21 cellular contexts compared by ENCODE assay signal in the genomic region with DNA sequence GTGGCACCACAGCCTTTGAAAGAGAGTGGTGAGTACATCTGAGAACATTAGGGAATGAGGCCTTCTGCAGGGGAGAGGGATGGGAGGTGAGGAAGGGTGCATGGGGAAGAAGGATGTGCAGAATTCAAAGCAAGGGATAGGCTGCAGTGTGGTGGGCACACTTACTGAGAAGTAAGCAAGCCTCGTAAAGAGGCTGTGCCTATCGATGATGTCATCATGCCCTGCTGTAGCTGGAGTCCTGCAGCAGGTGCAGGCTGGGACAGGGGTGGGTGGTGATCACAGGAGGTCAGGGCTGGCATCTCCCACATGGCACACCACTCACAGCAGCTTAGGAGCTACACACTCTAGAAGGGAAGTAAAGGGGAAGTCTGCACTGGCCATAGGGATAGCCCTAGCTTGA. TPM values are rescaled to one million over a fixed set of nuclear protein-coding genes. Genes with fewer than 3 reads are reported as not detected.
DNase-seq lines count a peak whose midpoint lies in the region; ATAC-seq, FAIRE-seq and TF ChIP-seq lines count a peak whose summit lies in the region.
"Had no signal": no experiment of that assay in that cellular context is flagged by ENCODE, and none has a peak within 500 bp of the region (broad histone marks: within the 10 kb centered on the region; RNA-seq: fewer than 3 reads in every experiment).

No MANE protein-coding gene starts in this region.

- no peak for TF ChIP-seq EP300 in HepG2 (IDR thresholded peaks at IDR 0.05; ENCODE audit: low read depth in 2 of 2, low read length in 2 of 2)
- no peak for TF ChIP-seq EP300 in HepG2 (CRISPR knock-in tag; IDR thresholded peaks at IDR 0.05; ENCODE audit: borderline replicate concordance)
- no peak for TF ChIP-seq EP300 in K562 (IDR thresholded peaks at IDR 0.05; ENCODE audit: low read length)
- TF ChIP-seq EP300 in upper lobe of left lung (IDR thresholded peaks at IDR 0.05) = no peak

- H3K36me3 ChIP-seq in HepG2 (replicated peaks in 1 of 2; ENCODE audit: control insufficient read depth in 1 of 2, insufficient read depth in 2 of 2, low read length in 2 of 2) = peaks cover 5 to 18% of the 10 kb centered on the region in 2 experiments; a peak in 4 of 5 replicates
- peaks cover 0 to 12% (median 7%) of the 10 kb centered on the region in 4 donors for H3K36me3 ChIP-seq in right lobe of liver
- H3K36me3 ChIP-seq in K562 (ENCODE audit: control insufficient read depth, insufficient read depth, low read length) = no peaks in the 10 kb centered on the region
- peaks cover 0 to 70% (median 37%) of the 10 kb centered on the region in 4 donors for H3K36me3 ChIP-seq in upper lobe of left lung

- H3K9me3 ChIP-seq in HepG2 (ENCODE audit: low read length) (0 out of 2 replicates have a peak, but pooled peaks cover 7% of the 10 kb centered on the region), right lobe of liver (peaks cover 0 to 5% (median 0%) of the 10 kb centered on the region in 4 donors), K562 (replicated peaks; ENCODE audit: control insufficient read depth, insufficient read depth, low read depth, low read length) (no peaks in the 10 kb centered on the region), upper lobe of left lung (peaks cover 0 to 12% (median 7%) of the 10 kb centered on the region in 4 donors)
- H3K9me3 ChIP-seq: Caco-2 had no signal

- TF ChIP-seq CTCF in HepG2 (CRISPR knock-in tag; IDR thresholded peaks at IDR 0.05) = no peak
- TF ChIP-seq CTCF in right lobe of liver (IDR thresholded peaks at IDR 0.05) = no peak
- TF ChIP-seq CTCF in K562 (IDR thresholded peaks at IDR 0.05 in 2 of 3, conservative IDR thresholded peaks at IDR 0.05 in 1 of 3; ENCODE audit: insufficient read depth in 2 of 3, low read depth in 1 of 3, low read length in 3 of 3) = no peak
- no peak for TF ChIP-seq CTCF in upper lobe of left lung (IDR thresholded peaks at IDR 0.05)

- H4K20me1 ChIP-seq in HepG2 (ENCODE audit: insufficient read depth, low read length) = no peaks in the 10 kb centered on the region
- no peaks in the 10 kb centered on the region for H4K20me1 ChIP-seq in K562 (replicated peaks; ENCODE audit: control insufficient read depth, insufficient read depth, low read length)
- H4K20me1 ChIP-seq: BLaER1 treated with 17β-estradiol and CSF1 and Interleukin-3, amounts not matched to agents 10 nM and 100 nM had no signal

- no peaks in the 10 kb centered on the region for H3K79me2 ChIP-seq in HepG2 (ENCODE audit: insufficient read depth, low read length)
- H3K79me2 ChIP-seq in K562 (ENCODE audit: control insufficient read depth, insufficient read depth, low read length) = no peaks in the 10 kb centered on the region

- DNase-seq in HepG2 (ENCODE audit: low spot score) (no peak), right lobe of liver (no peak), K562 (ENCODE audit: extremely low read depth in 1 of 4, low spot score in 3 of 4) (no peak), upper lobe of left lung (no peak), left lobe of liver (ENCODE audit: low spot score) (no peak)
- no peak for DNase-seq in activated CD4-positive, alpha-beta T cell treated with anti-CD3 and anti-CD28 coated beads for 48 hours
- DNase-seq: Caco-2; Calu3; CD4-positive, alpha-beta T cell; CD8-positive, alpha-beta T cell; DMS79 treated with DMSO at 0.1 percent for 48 hours; GF-D8 had no signal

- TF ChIP-seq RAD21 in HepG2 (CRISPR knock-in tag; IDR thresholded peaks at IDR 0.05) (no peak), K562 (CRISPR knock-in tag; conservative IDR thresholded peaks at IDR 0.05 in 1 of 2, IDR thresholded peaks at IDR 0.05 in 1 of 2) (no peak)

- FAIRE-seq in HepG2 (lab: Jason Lieb, UNC) (no peak), K562 (lab: Jason Lieb, UNC) (no peak)
- FAIRE-seq: A549, D721Med, G401.6, GM12892, GM18507 had no signal

- CTCF ChIA-PET in HepG2 (lab: Yijun Ruan, JAX; ENCODE audit: low intra/inter-chr PET ratio, low total read pairs) = no interaction called here
- CTCF ChIA-PET in K562 (lab: Yijun Ruan, JAX; ENCODE audit: low intra/inter-chr PET ratio) = no interaction called here

- H3K4me1 ChIP-seq in HepG2 (ENCODE audit: insufficient read depth, low read length) (no peaks in the 10 kb centered on the region), right lobe of liver (no peaks in the 10 kb centered on the region), K562 (replicated peaks in 1 of 2; ENCODE audit: control insufficient read depth in 2 of 2, insufficient read depth in 2 of 2, low read length in 2 of 2) (no peaks in the 10 kb centered on the region), upper lobe of left lung (no peaks in the 10 kb centered on the region)
- H3K4me1 ChIP-seq: A549; BLaER1 treated with 17β-estradiol and CSF1 and Interleukin-3, amounts not matched to agents 10 nM and 100 nM; Caco-2 had no signal

- intact Hi-C loops in HepG2 (cut with micrococcal nuclease; ENCODE audit: unreplicated experiment) = no loop called here
- intact Hi-C loops in right lobe of liver (cut with DNase I) = no loop called here
- intact Hi-C loops in K562 (cut with micrococcal nuclease) = no loop called here

- POLR2A ChIA-PET in HepG2 (lab: Yijun Ruan, JAX) (no interaction called here), K562 (lab: Yijun Ruan, JAX) (interaction anchor here (0.6 to 0.9 kb wide), 4 partner anchors 18 to 627 kb away, joined by 3 to 6 read pairs (median 3); no protein-coding TSS in a partner anchor)

- H3K27ac ChIP-seq in HepG2 (ENCODE audit: extremely low read length, insufficient read depth, low read length) = no peak overlapping the region
- no peak overlapping the region for H3K27ac ChIP-seq in right lobe of liver
- no peak overlapping the region for H3K27ac ChIP-seq in K562 (ENCODE audit: extremely low read depth, low read depth, low read length)
- no peak overlapping the region for H3K27ac ChIP-seq in upper lobe of left lung
- H3K27ac ChIP-seq: 22Rv1; A549; BLaER1 treated with 17β-estradiol and CSF1 and Interleukin-3, amounts not matched to agents 10 nM and 100 nM; C4-2B had no signal

- no peaks in the 10 kb centered on the region; a peak in 1 of 5 replicates for H3K27me3 ChIP-seq in HepG2 (ENCODE audit: control insufficient read depth in 1 of 2, insufficient read depth in 2 of 2, low read length in 2 of 2)
- H3K27me3 ChIP-seq in right lobe of liver = no peaks in the 10 kb centered on the region
- no peaks in the 10 kb centered on the region for H3K27me3 ChIP-seq in K562 (ENCODE audit: control insufficient read depth in 2 of 2, insufficient read depth in 2 of 2, low read length in 2 of 2)
- H3K27me3 ChIP-seq in upper lobe of left lung = no peaks in the 10 kb centered on the region
- H3K27me3 ChIP-seq: BLaER1 treated with 17β-estradiol and CSF1 and Interleukin-3, amounts not matched to agents 10 nM and 100 nM had no signal

- H2AFZ ChIP-seq in HepG2 (ENCODE audit: low read length) = no peak overlapping the region
- H2AFZ ChIP-seq in K562 (ENCODE audit: low read depth, low read length) = no peak overlapping the region

- no TSS peak for BruUV-seq in HepG2 (replicated peaks; lab: Mats Ljungman, UMichigan)
- no TSS peak for BruUV-seq in K562 (replicated peaks; lab: Mats Ljungman, UMichigan)

- no peak for ATAC-seq in HepG2
- no peak for ATAC-seq in right lobe of liver
- ATAC-seq in K562 = no peak
- ATAC-seq in upper lobe of left lung (ENCODE audit: low FRiP score in 2 of 2) = peak; percentile 23 to 34
- no peak for ATAC-seq in GM21723 (IDR thresholded peaks at IDR 0.05; ENCODE audit: unreplicated experiment)
- no peak for ATAC-seq in left lobe of liver
- ATAC-seq: A549; CD8-positive, alpha-beta T cell had no signal

- no peaks in the 10 kb centered on the region for H3K9me1 ChIP-seq in K562 (ENCODE audit: control insufficient read depth, insufficient read depth, low read length)

- in situ Hi-C loops in HepG2 (cut with HindIII; ENCODE audit: extremely low pct_ligation_motif_present, low pct_unique_long_range_greater_than_20kb) = no loop called here
- in situ Hi-C loops in K562 (cut with MboI) = no loop called here

- H3K9ac ChIP-seq in HepG2 (ENCODE audit: insufficient read depth, low read depth, low read length) (no peak overlapping the region), K562 (ENCODE audit: insufficient read depth in 1 of 2, low read depth in 2 of 2, low read length in 2 of 2) (no peak overlapping the region)
- H3K9ac ChIP-seq: BLaER1 treated with 17β-estradiol and CSF1 and Interleukin-3, amounts not matched to agents 10 nM and 100 nM had no signal

- H3K4me2 ChIP-seq in HepG2 (ENCODE audit: low read depth, low read length) = no peak overlapping the region
- H3K4me2 ChIP-seq in K562 (ENCODE audit: insufficient read depth, low read length) = no peak overlapping the region
- H3K4me2 ChIP-seq: A549; BLaER1 treated with 17β-estradiol and CSF1 and Interleukin-3, amounts not matched to agents 10 nM and 100 nM had no signal

- H3K4me3 ChIP-seq in HepG2 (replicated peaks in 1 of 3; ENCODE audit: insufficient read depth in 1 of 3, low read depth in 2 of 3, low read length in 3 of 3) (no peak overlapping the region), right lobe of liver (no peak overlapping the region), K562 (no peak overlapping the region), upper lobe of left lung (no peak overlapping the region)
- H3K4me3 ChIP-seq: A549; BLaER1 treated with 17β-estradiol and CSF1 and Interleukin-3, amounts not matched to agents 10 nM and 100 nM had no signal

- 100% methylated on average over 2 of the region's 2 CpGs for WGBS in HepG2 (ENCODE audit: low lambda C conversion rate)
- WGBS in right lobe of liver (ENCODE audit: insufficient coverage, low coverage, low lambda C conversion rate, missing lambda C conversion rate) = 100% methylated on average over 2 of the region's 2 CpGs
- WGBS in K562 (ENCODE audit: insufficient coverage, low coverage, missing lambda C conversion rate) = 39% methylated on average over 2 of the region's 2 CpGs
- WGBS in upper lobe of left lung, 2 donors = 92 to 100% methylated on average over 2 of the region's 2 CpGs

- TF ChIP-seq POLR2A in HepG2 (IDR thresholded peaks at IDR 0.05; ENCODE audit: insufficient read depth in 1 of 2, low read depth in 2 of 2, low read length in 2 of 2) = no peak
- TF ChIP-seq POLR2A in right lobe of liver (IDR thresholded peaks at IDR 0.05) = no peak
- TF ChIP-seq POLR2A in K562 (conservative IDR thresholded peaks at IDR 0.05) = no peak
- TF ChIP-seq POLR2A in upper lobe of left lung (IDR thresholded peaks at IDR 0.05) = no peak

RNA-seq across cellular contexts. Expression of gene ZSCAN20, which starts 16.2 kb away (rescaled TPM):
- total RNA-seq in HepG2 (2016; rRNA removed; fragmentation: Illumina TruSeq; extraction: Trizol) = 2.8 TPM in 2 replicates
- total RNA-seq in HepG2 (2016; cell fraction: cytosol; rRNA removed; fragmentation: Illumina TruSeq; extraction: Trizol; ENCODE audit: low read depth) = 0.40 and 0.44 TPM in 2 replicates
- total RNA-seq in HepG2 (2016; cell fraction: insoluble cytoplasmic fraction; rRNA removed; fragmentation: Illumina TruSeq; extraction: Trizol) = 2.6 and 2.9 TPM in 2 replicates
- 0.69 and 1.1 TPM in 2 replicates for total RNA-seq in HepG2 (2016; cell fraction: membrane; rRNA removed; fragmentation: Illumina TruSeq; extraction: Trizol)
- total RNA-seq in HepG2 (2016; cell fraction: nucleus; rRNA removed; fragmentation: Illumina TruSeq; extraction: Trizol) = 3.5 and 4.5 TPM in 2 replicates
- polyA plus RNA-seq in HepG2 (2011; rRNA removed) = 1.1 and 1.3 TPM in 2 replicates
- polyA plus RNA-seq in HepG2 (2011; cell fraction: cytosol; rRNA removed) = 0.56 and 0.94 TPM in 2 replicates
- polyA plus RNA-seq in HepG2 (2011; cell fraction: nucleus; rRNA removed) = 3.0 TPM in 2 replicates
- 1.1 and 1.6 TPM in 2 replicates for polyA plus RNA-seq in HepG2 (2012)
- 0.07 and 0.16 TPM in 2 replicates for polyA plus RNA-seq in HepG2 (2016; cell fraction: cytosol; fragmentation: Illumina TruSeq; extraction: Trizol; ENCODE audit: low read depth)
- 0.71 and 0.93 TPM in 2 replicates for polyA plus RNA-seq in HepG2 (2016; cell fraction: insoluble cytoplasmic fraction; fragmentation: Illumina TruSeq; extraction: Trizol; ENCODE audit: low read depth)
- polyA plus RNA-seq in HepG2 (2016; cell fraction: membrane; fragmentation: Illumina TruSeq; extraction: Trizol; ENCODE audit: low read depth) = 0.31 and 0.36 TPM in 2 replicates
- 3.3 and 4.0 TPM in 2 replicates for polyA plus RNA-seq in HepG2 (2016; cell fraction: nucleus; fragmentation: Illumina TruSeq; extraction: Trizol; ENCODE audit: insufficient read depth, low read depth)
- polyA minus RNA-seq in HepG2 (2011; rRNA and poly(A)+ RNA removed; ENCODE audit: low replicate concordance) = 3.6 and 6.6 TPM in 2 replicates
- 1.8 and 2.0 TPM in 2 replicates for polyA minus RNA-seq in HepG2 (2011; cell fraction: cytosol; rRNA and poly(A)+ RNA removed)
- polyA minus RNA-seq in HepG2 (2011; cell fraction: nucleus; rRNA and poly(A)+ RNA removed) = 4.9 and 6.6 TPM in 2 replicates
- total RNA-seq in right lobe of liver = 1 to 10 TPM in 4 of 6 experiments, under 1 TPM in 2; 0.81 to 2.7 (median 1.4) TPM
- 3.8 and 4.1 TPM in 2 replicates for total RNA-seq in K562 (2011; cell fraction: chromatin; rRNA removed; ENCODE audit: low replicate concordance)
- 2.5 and 4.3 TPM in 2 replicates for total RNA-seq in K562 (2011; cell fraction: nucleolus; rRNA removed)
- total RNA-seq in K562 (2011; cell fraction: nucleoplasm; rRNA removed) = 2.8 and 2.9 TPM in 2 replicates
- 2.2 and 2.5 TPM in 2 replicates for total RNA-seq in K562 (2014; rRNA removed)
- 2.8 and 3.0 TPM in 2 replicates for total RNA-seq in K562 (2014; rRNA removed; fragmentation: Illumina TruSeq; extraction: Trizol)
- 3.3 and 3.6 TPM in 2 replicates for total RNA-seq in K562 (2015; rRNA removed; fragmentation: Illumina TruSeq; extraction: Trizol)
- 2.5 and 2.6 TPM in 2 replicates for total RNA-seq in K562 (2021)
- polyA plus RNA-seq in K562 (2011; rRNA removed) = 0.80 and 1.7 TPM in 2 replicates
- polyA plus RNA-seq in K562 (2011; cell fraction: cytosol; rRNA removed) = 0.38 and 0.75 TPM in 2 replicates
- 1.0 and 1.9 TPM in 2 replicates for polyA plus RNA-seq in K562 (2011; cell fraction: nucleus; rRNA removed)
- polyA plus RNA-seq in K562 (2012) = 1.8 and 1.9 TPM in 2 replicates
- polyA plus RNA-seq in K562 (2014; fragmentation: Illumina TruSeq; extraction: Trizol) = 2.0 TPM in 2 replicates
- polyA plus RNA-seq in K562 (2014; fragmentation: Nextera tagmentation; extraction: Ambion mirVana) = under 1 TPM; 0.36 to 0.58 TPM
- 1.4 and 1.8 TPM in 2 replicates for polyA plus RNA-seq in K562 (2014; rRNA removed)
- polyA minus RNA-seq in K562 (2011; rRNA and poly(A)+ RNA removed) = 1.4 and 2.5 TPM in 2 replicates
- polyA minus RNA-seq in K562 (2011; cell fraction: cytosol; rRNA and poly(A)+ RNA removed) = 0.76 and 1.6 TPM in 2 replicates
- polyA minus RNA-seq in K562 (2011; cell fraction: nucleus; rRNA and poly(A)+ RNA removed) = 2.4 and 2.6 TPM in 2 replicates
- 1 to 10 TPM; 2.2 to 5.6 (median 4.8) TPM for total RNA-seq in upper lobe of left lung
- total RNA-seq in left lobe of liver = 1.3 TPM

RNA-seq across cellular contexts. Expression of gene PHC2, which starts 57.7 kb away (rescaled TPM):
- total RNA-seq in HepG2 (2016; rRNA removed; fragmentation: Illumina TruSeq; extraction: Trizol) (52.5 and 53.5 TPM in 2 replicates), right lobe of liver (10 to 100 TPM; 49.3 to 86.5 (median 66.8) TPM), K562 (2014; rRNA removed) (43.5 and 57.7 TPM in 2 replicates), K562 (2014; rRNA removed; fragmentation: Illumina TruSeq; extraction: Trizol) (27.0 and 29.9 TPM in 2 replicates), K562 (2015; rRNA removed; fragmentation: Illumina TruSeq; extraction: Trizol) (31.4 and 31.8 TPM in 2 replicates), K562 (2021) (59.9 and 67.6 TPM in 2 replicates), upper lobe of left lung (100 to 1,000 TPM; 103 to 173 (median 129) TPM), left lobe of liver (48.0 TPM)
- 37.8 and 42.1 TPM in 2 replicates for total RNA-seq in HepG2 (2016; cell fraction: cytosol; rRNA removed; fragmentation: Illumina TruSeq; extraction: Trizol; ENCODE audit: low read depth)
- 44.7 and 53.5 TPM in 2 replicates for total RNA-seq in HepG2 (2016; cell fraction: insoluble cytoplasmic fraction; rRNA removed; fragmentation: Illumina TruSeq; extraction: Trizol)
- total RNA-seq in HepG2 (2016; cell fraction: membrane; rRNA removed; fragmentation: Illumina TruSeq; extraction: Trizol) = 102 and 120 TPM in 2 replicates
- 27.9 and 32.8 TPM in 2 replicates for total RNA-seq in HepG2 (2016; cell fraction: nucleus; rRNA removed; fragmentation: Illumina TruSeq; extraction: Trizol)
- polyA plus RNA-seq in HepG2 (2011; rRNA removed) (84.9 and 100 TPM in 2 replicates), K562 (2011; rRNA removed) (32.4 and 34.6 TPM in 2 replicates), K562 (2014; fragmentation: Illumina TruSeq; extraction: Trizol) (57.1 and 63.1 TPM in 2 replicates), K562 (2014; fragmentation: Nextera tagmentation; extraction: Ambion mirVana) (1 to 10 TPM; 3.1 to 5.8 TPM), K562 (2014; rRNA removed) (41.5 and 44.1 TPM in 2 replicates)
- 86.4 and 90.4 TPM in 2 replicates for polyA plus RNA-seq in HepG2 (2011; cell fraction: cytosol; rRNA removed)
- polyA plus RNA-seq in HepG2 (2011; cell fraction: nucleus; rRNA removed) = 83.8 and 90.8 TPM in 2 replicates
- 70.9 and 73.7 TPM in 2 replicates for polyA plus RNA-seq in HepG2 (2012)
- 41.6 and 55.3 TPM in 2 replicates for polyA plus RNA-seq in HepG2 (2016; cell fraction: cytosol; fragmentation: Illumina TruSeq; extraction: Trizol; ENCODE audit: low read depth)
- 61.1 and 69.9 TPM in 2 replicates for polyA plus RNA-seq in HepG2 (2016; cell fraction: insoluble cytoplasmic fraction; fragmentation: Illumina TruSeq; extraction: Trizol; ENCODE audit: low read depth)
- 98.3 and 114 TPM in 2 replicates for polyA plus RNA-seq in HepG2 (2016; cell fraction: membrane; fragmentation: Illumina TruSeq; extraction: Trizol; ENCODE audit: low read depth)
- 62.2 and 63.0 TPM in 2 replicates for polyA plus RNA-seq in HepG2 (2016; cell fraction: nucleus; fragmentation: Illumina TruSeq; extraction: Trizol; ENCODE audit: insufficient read depth, low read depth)
- polyA minus RNA-seq in HepG2 (2011; rRNA and poly(A)+ RNA removed; ENCODE audit: low replicate concordance) = 24.7 and 72.3 TPM in 2 replicates
- polyA minus RNA-seq in HepG2 (2011; cell fraction: cytosol; rRNA and poly(A)+ RNA removed) = 33.1 and 41.3 TPM in 2 replicates
- 23.3 and 28.7 TPM in 2 replicates for polyA minus RNA-seq in HepG2 (2011; cell fraction: nucleus; rRNA and poly(A)+ RNA removed)
- 6.6 and 20.6 TPM in 2 replicates for total RNA-seq in K562 (2011; cell fraction: chromatin; rRNA removed; ENCODE audit: low replicate concordance)
- total RNA-seq in K562 (2011; cell fraction: nucleolus; rRNA removed) = 11.1 and 17.3 TPM in 2 replicates
- total RNA-seq in K562 (2011; cell fraction: nucleoplasm; rRNA removed) = 12.2 and 18.6 TPM in 2 replicates
- 40.6 and 53.4 TPM in 2 replicates for polyA plus RNA-seq in K562 (2011; cell fraction: cytosol; rRNA removed)
- 34.0 and 43.0 TPM in 2 replicates for polyA plus RNA-seq in K562 (2011; cell fraction: nucleus; rRNA removed)
- polyA plus RNA-seq in K562 (2012) = 38.4 and 62.6 TPM in 2 replicates
- polyA minus RNA-seq in K562 (2011; rRNA and poly(A)+ RNA removed) = 14.3 and 16.3 TPM in 2 replicates
- polyA minus RNA-seq in K562 (2011; cell fraction: cytosol; rRNA and poly(A)+ RNA removed) = 23.4 and 24.0 TPM in 2 replicates
- 11.0 and 13.1 TPM in 2 replicates for polyA minus RNA-seq in K562 (2011; cell fraction: nucleus; rRNA and poly(A)+ RNA removed)

Comparison
In these comparisons a context has a peak if more than half of its experiments do, and no peak if none do; other contexts are left out.
1. ATAC-seq: peak in upper lobe of left lung (2 of 2); none in HepG2 (single experiment), right lobe of liver (0 of 4), K562 (single experiment), GM21723 (single experiment) and left lobe of liver (single experiment).